Comparison of ENCODE assay signal across 8 cellular contexts in genomic region chr5:141968914-141969608, GRCh38. TPM values are rescaled to one million over a fixed set of nuclear protein-coding genes. Genes with fewer than 3 reads are reported as not detected.
DNase-seq lines count a peak whose midpoint lies in the region; ATAC-seq lines count a peak whose summit lies in the region.

TSS of gene RNF14 (plus strand) at chr5:141969105. CDS start at chr5:141973589, 4,484 bp downstream.

- H3K27ac Mint-ChIP-seq in CD8-positive, alpha-beta memory T cell, result peak within 1 kb of the TSS; percentile 96 to 99 (median 98)
- peak within 1 kb of the TSS; percentile 95 for H3K27ac Mint-ChIP-seq in activated CD8-positive, alpha-beta T cell treated with anti-CD3 and anti-CD28 coated beads, Interleukin-2, amount 10 ng/mL, durations not matched to agents 7 days and 5 days
- H3K27ac Mint-ChIP-seq in memory B cell, result peak within 1 kb of the TSS; percentile 96

- peak within 1 kb of the TSS; percentile 87 to 97 (median 95) for H3K4me3 Mint-ChIP-seq in CD8-positive, alpha-beta memory T cell
- H3K4me3 Mint-ChIP-seq in activated CD8-positive, alpha-beta T cell treated with anti-CD3 and anti-CD28 coated beads, Interleukin-2, amount 10 ng/mL, durations not matched to agents 7 days and 5 days, result peak within 1 kb of the TSS; percentile 92
- H3K4me3 Mint-ChIP-seq in memory B cell, result peak within 1 kb of the TSS; percentile 91

- H3K36me3 Mint-ChIP-seq in CD8-positive, alpha-beta memory T cell, result peaks cover 0 to 23% (median 5%) of the 10 kb centered on the region in 3 donors
- H3K36me3 Mint-ChIP-seq in activated CD8-positive, alpha-beta T cell treated with anti-CD3 and anti-CD28 coated beads, Interleukin-2, amount 10 ng/mL, durations not matched to agents 7 days and 5 days (ENCODE audit: low read depth), result peaks cover 15% of the 10 kb centered on the region
- peaks cover 6% of the 10 kb centered on the region for H3K36me3 Mint-ChIP-seq in memory B cell

- peak within 1 kb of the TSS; percentile 69 for H3K4me3 ChIP-seq in CD8-positive, alpha-beta memory T cell (ENCODE audit: low read length)

- CTCF ChIA-PET in CD8-positive, alpha-beta memory T cell (lab: Charles Lee), result interaction anchor here (0.7 to 6.2 kb wide), 53 partner anchors 9 to 744 kb away, joined by 3 to 76 read pairs (median 4); partner anchors contain the start of genes DELE1, DIAPH1, GNPDA1 and PCDH12
- CTCF ChIA-PET in activated CD8-positive, alpha-beta T cell treated with anti-CD3 and anti-CD28 coated beads, Interleukin-2, amount 10 ng/mL, durations not matched to agents 7 days and 5 days (lab: Charles Lee), result interaction anchor here (0.6 to 7.1 kb wide), 51 partner anchors 9 to 744 kb away, joined by 3 to 186 read pairs (median 4); partner anchors contain the start of genes DELE1, FCHSD1, GNPDA1 and NDFIP1

- peaks cover 24 to 44% (median 40%) of the 10 kb centered on the region in 3 donors for H3K4me1 Mint-ChIP-seq in CD8-positive, alpha-beta memory T cell
- H3K4me1 Mint-ChIP-seq in activated CD8-positive, alpha-beta T cell treated with anti-CD3 and anti-CD28 coated beads, Interleukin-2, amount 10 ng/mL, durations not matched to agents 7 days and 5 days (ENCODE audit: low read depth), result peaks cover 33% of the 10 kb centered on the region
- H3K4me1 Mint-ChIP-seq in memory B cell, result peaks cover 35% of the 10 kb centered on the region

- H3K27me3 Mint-ChIP-seq in CD8-positive, alpha-beta memory T cell, result no peaks in the 10 kb centered on the region
- no peaks in the 10 kb centered on the region for H3K27me3 Mint-ChIP-seq in activated CD8-positive, alpha-beta T cell treated with anti-CD3 and anti-CD28 coated beads, Interleukin-2, amount 10 ng/mL, durations not matched to agents 7 days and 5 days (ENCODE audit: low read depth)
- H3K27me3 Mint-ChIP-seq in memory B cell, result no peaks in the 10 kb centered on the region

- POLR2A ChIA-PET in CD8-positive, alpha-beta memory T cell (lab: Charles Lee), result interaction anchor here (0.7 to 2.0 kb wide), 21 partner anchors 9 to 1465 kb away, joined by 3 to 27 read pairs (median 4); partner anchors contain the start of genes DELE1, FCHSD1, GNPDA1 and NDFIP1
- POLR2A ChIA-PET in activated CD8-positive, alpha-beta T cell treated with anti-CD3 and anti-CD28 coated beads, Interleukin-2, amount 10 ng/mL, durations not matched to agents 7 days and 5 days (lab: Charles Lee), result interaction anchor here (0.6 to 3.2 kb wide), 36 partner anchors 8 to 1034 kb away, joined by 3 to 33 read pairs (median 4); partner anchors contain the start of genes DELE1, GNPDA1, NDFIP1 and PCDH12

- no peaks in the 10 kb centered on the region for H3K9me3 Mint-ChIP-seq in CD8-positive, alpha-beta memory T cell
- H3K9me3 Mint-ChIP-seq in activated CD8-positive, alpha-beta T cell treated with anti-CD3 and anti-CD28 coated beads, Interleukin-2, amount 10 ng/mL, durations not matched to agents 7 days and 5 days (ENCODE audit: insufficient read depth), result no peaks in the 10 kb centered on the region
- H3K9me3 Mint-ChIP-seq in memory B cell, result no peaks in the 10 kb centered on the region

- DNase-seq in CD8-positive, alpha-beta memory T cell, result peak; percentile 91 to 96 (median 94)
- DNase-seq in NCI-H82 treated with DMSO at 0.1 percent for 48 hours (lab: John Stamatoyannopoulos, UW; ENCODE audit: unreplicated experiment), result peak; percentile 49
- DNase-seq in activated CD8-positive, alpha-beta T cell treated with anti-CD3 and anti-CD28 coated beads, Interleukin-2, amount 10 ng/mL, durations not matched to agents 7 days and 5 days, result peak; percentile 96
- DNase-seq in effector CD4-positive, alpha-beta T cell, result peak; percentile 90
- peak; percentile 90 to 93 for DNase-seq in memory B cell (ENCODE audit: low spot score in 2 of 2)
- peak; percentile 83 for DNase-seq in stimulated activated CD8-positive, alpha-beta memory T cell treated with anti-CD3 and anti-CD28 coated beads, Interleukin-12 subunit alpha, Interleukin-12 subunit beta, amount 100 ng/mL, for 24 hours (ENCODE audit: extremely low read depth)

- peak within 1 kb of the TSS; percentile 74 for H3K27ac ChIP-seq in CD8-positive, alpha-beta memory T cell (ENCODE audit: low read depth, low read length)

- peaks cover 4% of the 10 kb centered on the region for H3K36me3 ChIP-seq in CD8-positive, alpha-beta memory T cell (ENCODE audit: insufficient read depth, low read length)

- H3K9me3 ChIP-seq in CD8-positive, alpha-beta memory T cell (ENCODE audit: low read length), result no peaks in the 10 kb centered on the region

- H3K4me1 ChIP-seq in CD8-positive, alpha-beta memory T cell (ENCODE audit: insufficient read depth, low read length), result peaks cover 17% of the 10 kb centered on the region

- H3K27me3 ChIP-seq in CD8-positive, alpha-beta memory T cell (ENCODE audit: insufficient read depth, low read length, poor library complexity, severe bottlenecking), result no peaks in the 10 kb centered on the region

- ATAC-seq in GM19397 (IDR thresholded peaks at IDR 0.05; ENCODE audit: unreplicated experiment) (peak; percentile 91), HG03571 (IDR thresholded peaks at IDR 0.05; ENCODE audit: unreplicated experiment) (peak; percentile 92), memory B cell (ENCODE audit: low read depth) (peak; percentile 93)
- ATAC-seq in activated CD8-positive, alpha-beta T cell treated with anti-CD3 and anti-CD28 coated beads, Interleukin-2, amount 10 ng/mL, durations not matched to agents 7 days and 5 days, result peak; percentile 98

RNA-seq across cellular contexts. Expression of gene RNF14, which starts in this region (rescaled TPM):
- 10 to 100 TPM; 46.2 to 49.6 TPM for total RNA-seq in CD8-positive, alpha-beta memory T cell
- 43.7 TPM for polyA plus RNA-seq in CD8-positive, alpha-beta memory T cell
- total RNA-seq in activated CD8-positive, alpha-beta T cell treated with anti-CD3 and anti-CD28 coated beads, Interleukin-2, amount 10 ng/mL, durations not matched to agents 7 days and 5 days, result 10 to 100 TPM; 22.2 to 26.0 TPM

Comparison
In these comparisons a context has a peak if more than half of its experiments do, and no peak if none do; other contexts are left out.
1. Peak in every context shown above with its lines: DNase-seq, ATAC-seq, H3K4me3 ChIP-seq and H3K27ac ChIP-seq.